Comparison of ENCODE assay signal across 14 cellular contexts in the genomic region with DNA sequence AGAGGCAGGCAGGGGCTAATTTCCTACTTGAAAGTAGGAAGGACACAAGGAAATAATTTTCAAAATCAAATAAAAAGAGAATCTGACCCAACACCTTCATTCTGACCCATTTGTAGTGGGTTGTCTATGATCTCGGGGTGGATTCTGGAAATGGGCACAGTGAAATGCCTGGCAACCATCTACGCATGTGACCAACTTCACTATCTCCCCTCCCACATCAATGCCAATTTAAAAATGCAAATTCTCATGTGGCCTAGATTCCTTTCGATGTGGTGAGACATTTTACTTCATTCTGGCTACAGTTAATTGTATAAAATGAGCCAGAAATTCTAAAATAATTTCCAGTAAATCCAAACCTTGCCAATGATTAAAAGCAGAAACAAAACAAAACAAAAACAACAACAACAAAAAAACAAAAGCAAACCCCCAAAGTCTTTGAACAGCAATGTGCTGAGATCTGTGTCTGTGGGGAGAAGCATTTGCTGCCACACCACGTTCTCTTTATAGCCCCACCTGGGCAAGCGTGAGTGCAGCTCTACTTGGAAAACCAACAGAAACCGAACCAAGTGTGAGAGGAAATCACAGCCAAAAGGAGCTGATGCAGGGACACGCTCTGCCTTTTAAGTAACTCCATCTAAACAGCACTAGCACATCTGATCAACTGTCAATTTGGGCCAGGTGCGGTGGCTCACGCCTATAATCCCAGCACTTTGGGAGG. TPM values are rescaled to one million over a fixed set of nuclear protein-coding genes. Genes with fewer than 3 reads are reported as not detected.
A peak's percentile ranks its signal among the peaks of the same experiment; 100 is the strongest.
DNase-seq lines count a peak whose midpoint lies in the region; ATAC-seq and TF ChIP-seq lines count a peak whose summit lies in the region.
"Had no signal": no experiment of that assay in that cellular context is flagged by ENCODE, and none has a peak within 500 bp of the region (broad histone marks: within the 10 kb centered on the region; RNA-seq: fewer than 3 reads in every experiment).

No MANE protein-coding gene starts in this region.

- no peak overlapping the region for H3K14ac ChIP-seq in trophoblast cell (ENCODE audit: low read length)

- no peaks in the 10 kb centered on the region for H4K20me1 ChIP-seq in BLaER1

- H3K4me1 ChIP-seq in BLaER1 (peaks cover 71% of the 10 kb centered on the region), gastroesophageal sphincter (peaks cover 0 to 66% (median 4%) of the 10 kb centered on the region in 3 donors), trophoblast cell (ENCODE audit: control insufficient read depth in 1 of 2, insufficient read depth in 2 of 2, low read length in 2 of 2) (no peaks in the 10 kb centered on the region)

- no peak for ATAC-seq in activated T-cell treated with anti-CD3 and anti-CD28 coated beads, Interleukin-2, amount 50 U/mL, for 72 hours (replicated peaks in 1 of 2)
- no peak for ATAC-seq in gastroesophageal sphincter
- ATAC-seq in GM21515 (IDR thresholded peaks at IDR 0.05; ENCODE audit: unreplicated experiment) = no peak
- ATAC-seq: heart right ventricle had no signal

- H2BK5ac ChIP-seq in trophoblast cell (ENCODE audit: low read depth, low read length, poor library complexity) = no peak overlapping the region

- H3K18ac ChIP-seq in trophoblast cell (ENCODE audit: low read length) = no peak overlapping the region

- H3K27me3 Mint-ChIP-seq in activated T-cell treated with anti-CD3 and anti-CD28 coated beads, Interleukin-2, amount 50 U/mL, for 72 hours (ENCODE audit: low read depth) = no peaks in the 10 kb centered on the region
- H3K27me3 Mint-ChIP-seq: progenitor cell of endocrine pancreas had no signal

- peaks cover 96% of the 10 kb centered on the region for H3K4me1 Mint-ChIP-seq in activated T-cell treated with anti-CD3 and anti-CD28 coated beads, Interleukin-2, amount 50 U/mL, for 72 hours (ENCODE audit: low read depth)

- H3K23ac ChIP-seq in trophoblast cell (ENCODE audit: low read length) = no peak overlapping the region

- WGBS in gastroesophageal sphincter (ENCODE audit: low coverage in 1 of 2), 2 donors = 80% methylated on average over 5 to 9 of the region's 9 CpGs
- no CpG with 5 or more reads among the region's 9 CpGs for WGBS in trophoblast cell (ENCODE audit: extremely low coverage, insufficient coverage, insufficient read length)

- H3K4ac ChIP-seq in trophoblast cell (ENCODE audit: low read depth, low read length) = no peak overlapping the region

- H2BK120ac ChIP-seq in trophoblast cell (ENCODE audit: insufficient read depth, low read length, poor library complexity) = no peak overlapping the region

- TF ChIP-seq EP300 in gastroesophageal sphincter (IDR thresholded peaks at IDR 0.05) = no peak

- DNase-seq in activated T-cell treated with anti-CD3 and anti-CD28 coated beads, Interleukin-2, amount 50 U/mL, for 72 hours = no peak
- DNase-seq in NCI-H510A treated with DMSO at 0.1 percent for 48 hours (lab: John Stamatoyannopoulos, UW) (no peak), trophoblast cell (no peak), MG63 (no peak)
- DNase-seq: AML-193, heart right ventricle, NCI-H2171 had no signal

- H3K9me3 ChIP-seq in BLaER1 (no peaks in the 10 kb centered on the region), KOPT-K1 (ENCODE audit: insufficient read depth, low read length, poor library complexity, severe bottlenecking) (no peaks in the 10 kb centered on the region), gastroesophageal sphincter (no peaks in the 10 kb centered on the region), trophoblast cell (ENCODE audit: insufficient read depth, low read depth, low read length) (no peaks in the 10 kb centered on the region), MG63 (no peaks in the 10 kb centered on the region)
- H3K9me3 ChIP-seq: heart right ventricle, tibial nerve had no signal

- no peak overlapping the region for H4K91ac ChIP-seq in trophoblast cell (ENCODE audit: low read depth, low read length)

- peak overlapping the region; percentile 18 to 81 for H3K4me3 Mint-ChIP-seq in activated T-cell treated with anti-CD3 and anti-CD28 coated beads, Interleukin-2, amount 50 U/mL, for 72 hours

- H2AFZ ChIP-seq in trophoblast cell (ENCODE audit: insufficient read depth, low read length, poor library complexity) = no peak overlapping the region

- H3K36me3 ChIP-seq in BLaER1 = 0 out of 2 replicates have a peak, but pooled peaks cover 6% of the 10 kb centered on the region
- peaks cover 48% of the 10 kb centered on the region for H3K36me3 ChIP-seq in KOPT-K1 (ENCODE audit: insufficient read depth, low read length)
- H3K36me3 ChIP-seq in gastroesophageal sphincter = peaks cover 0 to 75% of the 10 kb centered on the region in 2 donors
- peaks cover 6 to 16% of the 10 kb centered on the region in 2 experiments for H3K36me3 ChIP-seq in trophoblast cell (ENCODE audit: control insufficient read depth in 1 of 2, insufficient read depth in 2 of 2, low read length in 2 of 2)
- peaks cover 23% of the 10 kb centered on the region for H3K36me3 ChIP-seq in MG63

- H3K4me3 ChIP-seq in BLaER1 (no peak overlapping the region), gastroesophageal sphincter (no peak overlapping the region), trophoblast cell (ENCODE audit: low read depth, low read length) (no peak overlapping the region), MG63 (no peak overlapping the region)
- H3K4me3 ChIP-seq: heart right ventricle, K562, tibial nerve had no signal

- no peak overlapping the region for H4K12ac ChIP-seq in trophoblast cell (ENCODE audit: low read depth, low read length)

- H3K4me2 ChIP-seq in BLaER1 = peak overlapping the region; percentile 56
- H3K4me2 ChIP-seq in trophoblast cell (ENCODE audit: low read length) = no peak overlapping the region

- H2BK12ac ChIP-seq in trophoblast cell (ENCODE audit: low read length) = no peak overlapping the region

- TF ChIP-seq POLR2A in gastroesophageal sphincter (IDR thresholded peaks at IDR 0.05) = no peak

- peaks cover 3 to 7% of the 10 kb centered on the region in 2 donors for H3K9me3 Mint-ChIP-seq in activated T-cell treated with anti-CD3 and anti-CD28 coated beads, Interleukin-2, amount 50 U/mL, for 72 hours

- peaks cover 45 to 66% of the 10 kb centered on the region in 2 donors for H3K36me3 Mint-ChIP-seq in activated T-cell treated with anti-CD3 and anti-CD28 coated beads, Interleukin-2, amount 50 U/mL, for 72 hours (ENCODE audit: insufficient read depth in 2 of 2)

- H2AK5ac ChIP-seq in trophoblast cell (ENCODE audit: low read length) = no peak overlapping the region

- peak overlapping the region; percentile 53; the same call in 1 of the 2 replicates for H3K27ac ChIP-seq in BLaER1
- peak overlapping the region; percentile 100 for H3K27ac ChIP-seq in KOPT-K1 (ENCODE audit: low read depth, low read length, poor library complexity, severe bottlenecking)
- H3K27ac ChIP-seq in gastroesophageal sphincter = peak overlapping the region in 3 of 4 donors; percentile 39 to 92 (median 89)
- H3K27ac ChIP-seq in trophoblast cell (ENCODE audit: low read depth, low read length) = no peak overlapping the region

- no peak for TF ChIP-seq CTCF in gastroesophageal sphincter (IDR thresholded peaks at IDR 0.05)

- H3K9ac ChIP-seq in BLaER1 (peak overlapping the region; percentile 27; the same call in 1 of the 2 replicates), trophoblast cell (ENCODE audit: low read length) (no peak overlapping the region)

- no peak overlapping the region for H4K8ac ChIP-seq in trophoblast cell (ENCODE audit: low read depth, low read length)

- H3K27me3 ChIP-seq in BLaER1 (no peaks in the 10 kb centered on the region), gastroesophageal sphincter (no peaks in the 10 kb centered on the region), trophoblast cell (ENCODE audit: insufficient read depth, low read length) (no peaks in the 10 kb centered on the region), MG63 (no peaks in the 10 kb centered on the region)
- H3K27me3 ChIP-seq: heart right ventricle, tibial nerve had no signal

- H3K79me2 ChIP-seq in trophoblast cell (ENCODE audit: control insufficient read depth, insufficient read depth, low read length, poor library complexity) = no peaks in the 10 kb centered on the region

- peak overlapping the region; percentile 95 for H3K27ac Mint-ChIP-seq in activated T-cell treated with anti-CD3 and anti-CD28 coated beads, Interleukin-2, amount 50 U/mL, for 72 hours
- H3K27ac Mint-ChIP-seq: progenitor cell of endocrine pancreas had no signal

- H3K79me1 ChIP-seq in trophoblast cell (ENCODE audit: low read length) = no peaks in the 10 kb centered on the region

RNA-seq across cellular contexts. Expression of gene USP20, which starts 59.0 kb away (rescaled TPM):
- 10 to 100 TPM; 74.4 to 77.9 TPM for total RNA-seq in activated T-cell treated with anti-CD3 and anti-CD28 coated beads, Interleukin-2, amount 50 U/mL, for 72 hours
- 10 to 100 TPM; 25.9 to 56.8 (median 33.4) TPM for total RNA-seq in gastroesophageal sphincter
- 7.7 and 7.9 TPM in 2 replicates for polyA plus RNA-seq in trophoblast cell (2013)
- total RNA-seq in MG63 (2014; rRNA removed; shearing (Covaris generic); ENCODE audit: low replicate concordance) = 6.2 and 10.2 TPM in 2 replicates

RNA-seq across cellular contexts. Expression of gene C9orf78, which starts 59.2 kb away (rescaled TPM):
- 10 to 100 TPM; 44.6 to 51.7 TPM for total RNA-seq in activated T-cell treated with anti-CD3 and anti-CD28 coated beads, Interleukin-2, amount 50 U/mL, for 72 hours
- total RNA-seq in gastroesophageal sphincter = 100 to 1,000 TPM in 2 of 4 donors, 10 to 100 TPM in 2; 59.9 to 113 (median 85.0) TPM
- polyA plus RNA-seq in trophoblast cell (2013) = 31.9 and 33.2 TPM in 2 replicates
- 48.7 and 116 TPM in 2 replicates for total RNA-seq in MG63 (2014; rRNA removed; shearing (Covaris generic); ENCODE audit: low replicate concordance)
